1 cellular context compared by ENCODE assay signal in genomic region chr9:304519-305185, GRCh38.
TF ChIP-seq lines count a peak whose summit lies in the region.

No MANE protein-coding gene starts in this region.

TF ChIP-seq in GM23338, 12 proteins besides CTCF, POLR2A, EP300 and RAD21 (continued from another document):
- TF ChIP-seq, protein P1, sequence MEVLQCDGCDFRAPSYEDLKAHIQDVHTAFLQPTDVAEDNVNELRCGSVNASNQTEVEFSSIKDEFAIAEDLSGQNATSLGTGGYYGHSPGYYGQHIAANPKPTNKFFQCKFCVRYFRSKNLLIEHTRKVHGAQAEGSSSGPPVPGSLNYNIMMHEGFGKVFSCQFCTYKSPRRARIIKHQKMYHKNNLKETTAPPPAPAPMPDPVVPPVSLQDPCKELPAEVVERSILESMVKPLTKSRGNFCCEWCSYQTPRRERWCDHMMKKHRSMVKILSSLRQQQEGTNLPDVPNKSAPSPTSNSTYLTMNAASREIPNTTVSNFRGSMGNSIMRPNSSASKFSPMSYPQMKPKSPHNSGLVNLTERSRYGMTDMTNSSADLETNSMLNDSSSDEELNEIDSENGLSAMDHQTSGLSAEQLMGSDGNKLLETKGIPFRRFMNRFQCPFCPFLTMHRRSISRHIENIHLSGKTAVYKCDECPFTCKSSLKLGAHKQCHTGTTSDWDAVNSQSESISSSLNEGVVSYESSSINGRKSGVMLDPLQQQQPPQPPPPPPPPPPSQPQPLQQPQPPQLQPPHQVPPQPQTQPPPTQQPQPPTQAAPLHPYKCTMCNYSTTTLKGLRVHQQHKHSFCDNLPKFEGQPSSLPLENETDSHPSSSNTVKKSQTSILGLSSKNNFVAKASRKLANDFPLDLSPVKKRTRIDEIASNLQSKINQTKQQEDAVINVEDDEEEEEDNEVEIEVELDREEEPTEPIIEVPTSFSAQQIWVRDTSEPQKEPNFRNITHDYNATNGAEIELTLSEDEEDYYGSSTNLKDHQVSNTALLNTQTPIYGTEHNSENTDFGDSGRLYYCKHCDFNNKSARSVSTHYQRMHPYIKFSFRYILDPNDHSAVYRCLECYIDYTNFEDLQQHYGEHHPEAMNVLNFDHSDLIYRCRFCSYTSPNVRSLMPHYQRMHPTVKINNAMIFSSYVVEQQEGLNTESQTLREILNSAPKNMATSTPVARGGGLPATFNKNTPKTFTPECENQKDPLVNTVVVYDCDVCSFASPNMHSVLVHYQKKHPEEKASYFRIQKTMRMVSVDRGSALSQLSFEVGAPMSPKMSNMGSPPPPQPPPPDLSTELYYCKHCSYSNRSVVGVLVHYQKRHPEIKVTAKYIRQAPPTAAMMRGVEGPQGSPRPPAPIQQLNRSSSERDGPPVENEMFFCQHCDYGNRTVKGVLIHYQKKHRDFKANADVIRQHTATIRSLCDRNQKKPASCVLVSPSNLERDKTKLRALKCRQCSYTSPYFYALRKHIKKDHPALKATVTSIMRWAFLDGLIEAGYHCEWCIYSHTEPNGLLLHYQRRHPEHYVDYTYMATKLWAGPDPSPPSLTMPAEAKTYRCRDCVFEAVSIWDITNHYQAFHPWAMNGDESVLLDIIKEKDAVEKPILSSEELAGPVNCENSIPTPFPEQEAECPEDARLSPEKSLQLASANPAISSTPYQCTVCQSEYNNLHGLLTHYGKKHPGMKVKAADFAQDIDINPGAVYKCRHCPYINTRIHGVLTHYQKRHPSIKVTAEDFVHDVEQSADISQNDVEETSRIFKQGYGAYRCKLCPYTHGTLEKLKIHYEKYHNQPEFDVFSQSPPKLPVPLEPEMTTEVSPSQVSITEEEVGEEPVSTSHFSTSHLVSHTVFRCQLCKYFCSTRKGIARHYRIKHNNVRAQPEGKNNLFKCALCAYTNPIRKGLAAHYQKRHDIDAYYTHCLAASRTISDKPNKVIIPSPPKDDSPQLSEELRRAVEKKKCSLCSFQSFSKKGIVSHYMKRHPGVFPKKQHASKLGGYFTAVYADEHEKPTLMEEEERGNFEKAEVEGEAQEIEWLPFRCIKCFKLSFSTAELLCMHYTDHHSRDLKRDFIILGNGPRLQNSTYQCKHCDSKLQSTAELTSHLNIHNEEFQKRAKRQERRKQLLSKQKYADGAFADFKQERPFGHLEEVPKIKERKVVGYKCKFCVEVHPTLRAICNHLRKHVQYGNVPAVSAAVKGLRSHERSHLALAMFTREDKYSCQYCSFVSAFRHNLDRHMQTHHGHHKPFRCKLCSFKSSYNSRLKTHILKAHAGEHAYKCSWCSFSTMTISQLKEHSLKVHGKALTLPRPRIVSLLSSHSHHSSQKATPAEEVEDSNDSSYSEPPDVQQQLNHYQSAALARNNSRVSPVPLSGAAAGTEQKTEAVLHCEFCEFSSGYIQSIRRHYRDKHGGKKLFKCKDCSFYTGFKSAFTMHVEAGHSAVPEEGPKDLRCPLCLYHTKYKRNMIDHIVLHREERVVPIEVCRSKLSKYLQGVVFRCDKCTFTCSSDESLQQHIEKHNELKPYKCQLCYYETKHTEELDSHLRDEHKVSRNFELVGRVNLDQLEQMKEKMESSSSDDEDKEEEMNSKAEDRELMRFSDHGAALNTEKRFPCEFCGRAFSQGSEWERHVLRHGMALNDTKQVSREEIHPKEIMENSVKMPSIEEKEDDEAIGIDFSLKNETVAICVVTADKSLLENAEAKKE (CRISPR knock-in tag; IDR thresholded peaks at IDR 0.05) = no peak
- TF ChIP-seq ZNF331 (CRISPR knock-in tag; IDR thresholded peaks at IDR 0.05; ENCODE audit: low read depth) (no peak), ZNF114 (CRISPR knock-in tag; IDR thresholded peaks at IDR 0.05) (no peak), STAT1 (IDR thresholded peaks at IDR 0.05; ENCODE audit: unreplicated experiment) (no peak)
